ENCODE assay signal across 20 cellular contexts in genomic region chr4:152503606-152504290, GRCh38. TPM values are rescaled to one million over a fixed set of nuclear protein-coding genes. Genes with fewer than 3 reads are reported as not detected.
DNase-seq lines count a peak whose midpoint lies in the region; ATAC-seq, FAIRE-seq and TF ChIP-seq lines count a peak whose summit lies in the region.
"Had no signal": no experiment of that assay in that cellular context is flagged by ENCODE, and none has a peak within 500 bp of the region (broad histone marks: within the 10 kb centered on the region; RNA-seq: fewer than 3 reads in every experiment).

No MANE protein-coding gene starts in this region.

- POLR2A ChIA-PET in activated CD4-positive, alpha-beta memory T cell treated with anti-CD3 and anti-CD28 coated beads, Interleukin-2, amount 10 ng/mL, durations not matched to agents 7 days and 5 days (lab: Charles Lee): interaction anchor here (1.1 to 5.4 kb wide), 2 partner anchors 33 to 49 kb away, joined by 3 to 55 read pairs; partner anchors contain the start of gene FBXW7

- H3K36me3 Mint-ChIP-seq in activated CD4-positive, alpha-beta memory T cell treated with anti-CD3 and anti-CD28 coated beads, Interleukin-2, amount 10 ng/mL, durations not matched to agents 7 days and 5 days (ENCODE audit: low read depth): peaks cover 12% of the 10 kb centered on the region
- H3K36me3 Mint-ChIP-seq: IgD-negative memory B cell had no signal

- H3K79me2 ChIP-seq in GM23248 (ENCODE audit: insufficient read depth): peaks cover 95% of the 10 kb centered on the region

- FAIRE-seq in endometrium (lab: Jason Lieb, UNC): peak; percentile 61
- FAIRE-seq: GM12891, H1 had no signal

- H4K20me1 ChIP-seq in GM23248 (ENCODE audit: insufficient read depth): no peaks in the 10 kb centered on the region; the same call in 1 of the 2 replicates

- ATAC-seq in SK-N-SH treated with all-trans-retinoic acid at 6 μM for 48 hours (peak; percentile 57), HG02852 (IDR thresholded peaks at IDR 0.05; ENCODE audit: unreplicated experiment) (no peak)

- H3K4me1 Mint-ChIP-seq in activated CD4-positive, alpha-beta memory T cell treated with anti-CD3 and anti-CD28 coated beads, Interleukin-2, amount 10 ng/mL, durations not matched to agents 7 days and 5 days: peaks cover 21% of the 10 kb centered on the region

- intact Hi-C loops in lower leg skin (cut with DNase I; ENCODE audit: low total_unique reads): loop anchor here (10.0 kb wide), 1 partner anchor 231 kb away; no protein-coding TSS in a partner anchor

- H3K9ac ChIP-seq in GM23248: no peak overlapping the region

- CTCF ChIA-PET in activated CD4-positive, alpha-beta memory T cell treated with anti-CD3 and anti-CD28 coated beads, Interleukin-2, amount 10 ng/mL, durations not matched to agents 7 days and 5 days (lab: Charles Lee): interaction anchor here (0.8 to 10.1 kb wide), 4 partner anchors 33 to 147 kb away, joined by 3 to 155 read pairs (median 20); partner anchors contain the start of gene FBXW7

- no peak for TF ChIP-seq POLR2A in lower leg skin (IDR thresholded peaks at IDR 0.05)

- H3K9me3 ChIP-seq in GM23248 (ENCODE audit: low read depth): no peaks in the 10 kb centered on the region
- H3K9me3 ChIP-seq: BE2C, SJCRH30 had no signal

- H3F3A ChIP-seq in GM23248 (ENCODE audit: insufficient read depth): no peaks in the 10 kb centered on the region

- H3K9me3 Mint-ChIP-seq in activated CD4-positive, alpha-beta memory T cell treated with anti-CD3 and anti-CD28 coated beads, Interleukin-2, amount 10 ng/mL, durations not matched to agents 7 days and 5 days: no peaks in the 10 kb centered on the region
- H3K9me3 Mint-ChIP-seq: IgD-negative memory B cell had no signal

- no peaks in the 10 kb centered on the region for H3K9me2 ChIP-seq in GM23248 (ENCODE audit: insufficient read depth)

- peak; percentile 7 for DNase-seq in GM23248
- DNase-seq in activated CD4-positive, alpha-beta memory T cell treated with anti-CD3 and anti-CD28 coated beads, Interleukin-2, amount 10 ng/mL, durations not matched to agents 7 days and 5 days: no peak
- no peak for DNase-seq in lower leg skin (ENCODE audit: low spot score in 2 of 2)
- DNase-seq in NCI-H1092 treated with DMSO at 0.1 percent for 48 hours (lab: John Stamatoyannopoulos, UW): no peak
- DNase-seq: BE2C, MV-4-11, NCI-H1694, NCI-H2081, NCI-H2171, NCI-H345, NCI-H524, NCI-H774, OCI-M1, SJCRH30 had no signal

- no peak overlapping the region for H3K4me3 Mint-ChIP-seq in activated CD4-positive, alpha-beta memory T cell treated with anti-CD3 and anti-CD28 coated beads, Interleukin-2, amount 10 ng/mL, durations not matched to agents 7 days and 5 days
- H3K4me3 Mint-ChIP-seq: IgD-negative memory B cell had no signal

- no peak overlapping the region for H3K4me3 ChIP-seq in GM23248
- H3K4me3 ChIP-seq in lower leg skin (ENCODE audit: low read depth, poor library complexity, severe bottlenecking): no peak overlapping the region
- H3K4me3 ChIP-seq: SJCRH30 had no signal

- H3K4me1 ChIP-seq in GM23248 (ENCODE audit: insufficient read depth): peaks cover 20% of the 10 kb centered on the region
- H3K4me1 ChIP-seq: BE2C, SJCRH30 had no signal

- H3K27me3 ChIP-seq in GM23248 (replicated peaks; ENCODE audit: insufficient read depth): no peaks in the 10 kb centered on the region
- H3K27me3 ChIP-seq: BE2C, SJCRH30 had no signal

- no peaks in the 10 kb centered on the region for H3K27me3 Mint-ChIP-seq in activated CD4-positive, alpha-beta memory T cell treated with anti-CD3 and anti-CD28 coated beads, Interleukin-2, amount 10 ng/mL, durations not matched to agents 7 days and 5 days
- H3K27me3 Mint-ChIP-seq: IgD-negative memory B cell had no signal

- no peak for TF ChIP-seq CTCF in lower leg skin (IDR thresholded peaks at IDR 0.05)

- no peak overlapping the region for H2AFZ ChIP-seq in GM23248

- H3K4me2 ChIP-seq in GM23248 (ENCODE audit: unreplicated experiment): peak overlapping the region; percentile 14

- H3K27ac Mint-ChIP-seq in activated CD4-positive, alpha-beta memory T cell treated with anti-CD3 and anti-CD28 coated beads, Interleukin-2, amount 10 ng/mL, durations not matched to agents 7 days and 5 days: no peak overlapping the region

- in situ Hi-C loops in GM23248 (cut with MboI): no loop called here

- no peak overlapping the region for H3K27ac ChIP-seq in GM23248
- H3K27ac ChIP-seq: SJCRH30 had no signal

- no peaks in the 10 kb centered on the region for H3K36me3 ChIP-seq in GM23248 (ENCODE audit: low read depth)
- H3K36me3 ChIP-seq: BE2C, SJCRH30 had no signal

TF ChIP-seq in SK-N-SH treated with all-trans-retinoic acid at 6 μM for 48 hours, 23 proteins besides CTCF, POLR2A, EP300 and RAD21:
- TF ChIP-seq SNAI2 (CRISPR knock-in tag; IDR thresholded peaks at IDR 0.05) (no peak), ISL1 (CRISPR knock-in tag; IDR thresholded peaks at IDR 0.05) (peak; percentile 74), ZC3H10 (CRISPR knock-in tag; IDR thresholded peaks at IDR 0.05) (no peak), BACH2 (CRISPR knock-in tag; IDR thresholded peaks at IDR 0.05; ENCODE audit: borderline replicate concordance) (no peak), RARB (CRISPR knock-in tag; IDR thresholded peaks at IDR 0.05) (no peak)

RNA-seq across cellular contexts. Expression of gene FBXW7, which starts 32.1 kb away (rescaled TPM):
- total RNA-seq in GM23248 (2014; rRNA removed; shearing (Covaris generic)): 29.0 and 30.7 TPM in 2 replicates
- 6.5 and 8.8 TPM in 2 replicates for polyA plus RNA-seq in GM23248 (2016; fragmentation: Nextera tagmentation; extraction: Ambion mirVana)
- total RNA-seq in activated CD4-positive, alpha-beta memory T cell treated with anti-CD3 and anti-CD28 coated beads, Interleukin-2, amount 10 ng/mL, durations not matched to agents 7 days and 5 days: 10 to 100 TPM; 59.8 to 66.8 TPM
- 100 to 1,000 TPM in 3 of 4 donors, 10 to 100 TPM in 1; 76.4 to 199 (median 103) TPM for total RNA-seq in lower leg skin
